8 cellular contexts compared by ENCODE assay signal in genomic region chr20:44211177-44212039, GRCh38. TPM values are rescaled to one million over a fixed set of nuclear protein-coding genes. Genes with fewer than 3 reads are reported as not detected.
DNase-seq lines count a peak whose midpoint lies in the region; ATAC-seq and TF ChIP-seq lines count a peak whose summit lies in the region.

No MANE protein-coding gene starts in this region.

- peak overlapping the region; percentile 81 for H3K4me3 ChIP-seq in epithelial cell of esophagus (ENCODE audit: low read length)
- peak overlapping the region; percentile 87 for H3K4me3 ChIP-seq in neural cell (ENCODE audit: low read length)

- DNase-seq in Calu3 = peak; percentile 29
- peak; percentile 18 for DNase-seq in HCEC 1CT
- DNase-seq in epithelial cell of esophagus (ENCODE audit: low read depth) = no peak
- no peak for DNase-seq in NCI-H226
- no peak for DNase-seq in NAMALWA (ENCODE audit: low spot score)

- peaks cover 41% of the 10 kb centered on the region for H3K36me3 Mint-ChIP-seq in Calu3 (ENCODE audit: insufficient read depth, unreplicated experiment)

- peak overlapping the region; percentile 90 for H3K4me3 Mint-ChIP-seq in Calu3 (ENCODE audit: low read depth, unreplicated experiment)

- H3K9me3 Mint-ChIP-seq in Calu3 (ENCODE audit: low read depth, unreplicated experiment) = no peaks in the 10 kb centered on the region

- peak overlapping the region; percentile 89 for H3K4me2 ChIP-seq in neural cell (ENCODE audit: low read length)

- H3K4me1 Mint-ChIP-seq in Calu3 (ENCODE audit: low read depth, unreplicated experiment) = peaks cover 39% of the 10 kb centered on the region

- no peak for TF ChIP-seq RAD21 in neural cell (conservative IDR thresholded peaks at IDR 0.05)

- no peaks in the 10 kb centered on the region for H3K9me3 ChIP-seq in neural cell (ENCODE audit: low read length)

- no peaks in the 10 kb centered on the region for H3K36me3 ChIP-seq in neural cell (ENCODE audit: insufficient read depth, low read length)

- H2AFZ ChIP-seq in neural cell (ENCODE audit: low read depth, low read length) = peak overlapping the region; percentile 71

- TSS peak; percentile 87 for BruUV-seq in Calu3 (replicated peaks; lab: Mats Ljungman, UMichigan)

- no peaks in the 10 kb centered on the region for H3K27me3 Mint-ChIP-seq in Calu3 (ENCODE audit: unreplicated experiment)

- H4K20me1 ChIP-seq in neural cell (ENCODE audit: insufficient read depth) = peaks cover 9% of the 10 kb centered on the region

- no peak for TF ChIP-seq EP300 in neural cell (conservative IDR thresholded peaks at IDR 0.05; ENCODE audit: poor library complexity, severe bottlenecking)

- peak; percentile 29 for ATAC-seq in SK-N-SH treated with all-trans-retinoic acid at 6 μM for 48 hours
- ATAC-seq in HG03565 (IDR thresholded peaks at IDR 0.05; ENCODE audit: unreplicated experiment) = no peak

- TF ChIP-seq CTCF in Calu3 (IDR thresholded peaks at IDR 0.05; ENCODE audit: unreplicated experiment) (no peak), epithelial cell of esophagus (IDR thresholded peaks at IDR 0.05; ENCODE audit: insufficient read depth, low read depth, low read length, missing control alignments) (no peak), neural cell (IDR thresholded peaks at IDR 0.05; ENCODE audit: poor library complexity, severe bottlenecking) (no peak)

- H3K9ac ChIP-seq in neural cell (ENCODE audit: low read length) = peak overlapping the region; percentile 88

- H3K27ac Mint-ChIP-seq in Calu3 (ENCODE audit: unreplicated experiment) = peak overlapping the region; percentile 94

- CTCF ChIA-PET in Calu3 (lab: Charles Lee) = interaction anchor here (0.7 to 2.0 kb wide), 2 partner anchors 94 to 196 kb away, joined by 3 to 4 read pairs; no protein-coding TSS in a partner anchor

- intact Hi-C loops in Calu3 (cut with micrococcal nuclease; ENCODE audit: unreplicated experiment) = loop anchor here (10.0 kb wide), 1 partner anchor 523 kb away; no protein-coding TSS in a partner anchor

- H3K9me2 ChIP-seq in neural cell (ENCODE audit: insufficient read depth, low read length) = no peaks in the 10 kb centered on the region

- H3F3A ChIP-seq in neural cell (ENCODE audit: insufficient read depth, low read length, poor library complexity, severe bottlenecking) = peaks cover 6% of the 10 kb centered on the region

- H3K27ac ChIP-seq in neural cell (ENCODE audit: low read length) = peak overlapping the region; percentile 94

- peaks cover 55% of the 10 kb centered on the region for H3K79me2 ChIP-seq in neural cell (replicated peaks; ENCODE audit: insufficient read depth, low read length)

- no peaks in the 10 kb centered on the region for H3K27me3 ChIP-seq in neural cell (ENCODE audit: insufficient read depth, low read depth, low read length)

TF ChIP-seq in SK-N-SH treated with all-trans-retinoic acid at 6 μM for 48 hours, 23 proteins besides CTCF, POLR2A, EP300 and RAD21:
- no peak for TF ChIP-seq ZNF565 (CRISPR knock-in tag; conservative IDR thresholded peaks at IDR 0.05; ENCODE audit: low read depth)
- no peak for TF ChIP-seq ZFP30 (CRISPR knock-in tag; IDR thresholded peaks at IDR 0.05)
- TF ChIP-seq CSRNP3 (CRISPR knock-in tag; IDR thresholded peaks at IDR 0.05) = no peak
TF ChIP-seq in SK-N-SH treated with all-trans-retinoic acid at 6 μM for 48 hours: peak in this region for 0.

TF ChIP-seq in neural cell, 6 proteins besides CTCF, POLR2A, EP300 and RAD21:
- no peak for TF ChIP-seq EZH2 (IDR thresholded peaks at IDR 0.05; ENCODE audit: borderline replicate concordance, insufficient read depth, low read length, poor library complexity, severe bottlenecking)
- no peak for TF ChIP-seq TAF1 (IDR thresholded peaks at IDR 0.05; ENCODE audit: low read depth)
- peak; percentile 25 for TF ChIP-seq SMC3 (conservative IDR thresholded peaks at IDR 0.05; ENCODE audit: poor library complexity)
- peak; percentile 19 for TF ChIP-seq REST (IDR thresholded peaks at IDR 0.05; ENCODE audit: borderline replicate concordance)
- TF ChIP-seq POLR2AphosphoS5 (IDR thresholded peaks at IDR 0.05) = peak; percentile 59
- peak; percentile 10 for TF ChIP-seq MXI1 (conservative IDR thresholded peaks at IDR 0.05; ENCODE audit: poor library complexity, severe bottlenecking)
TF ChIP-seq in neural cell: peak in this region for 4.

RNA-seq across cellular contexts. Expression of gene OSER1, which starts 0.8 kb away (rescaled TPM):
- 52.2 and 56.7 TPM in 2 replicates for total RNA-seq in Calu3 (2022)
- 43.9 and 51.0 TPM in 2 replicates for polyA plus RNA-seq in neural cell
- 52.6 and 63.6 TPM in 2 replicates for polyA minus RNA-seq in neural cell

RNA-seq across cellular contexts. Expression of gene JPH2, which starts 24.4 kb away (rescaled TPM):
- 0.50 and 0.59 TPM in 2 replicates for total RNA-seq in Calu3 (2022)
- not detected in 2 replicates for polyA plus RNA-seq in neural cell
- polyA minus RNA-seq in neural cell = not detected in 2 replicates

RNA-seq across cellular contexts. Expression of gene GDAP1L1, which starts 35.7 kb away (rescaled TPM):
- not detected in 2 replicates for total RNA-seq in Calu3 (2022)
- 216 and 243 TPM in 2 replicates for polyA plus RNA-seq in neural cell
- polyA minus RNA-seq in neural cell = 149 and 164 TPM in 2 replicates

Comparison
In these comparisons a context has a peak if more than half of its experiments do, and no peak if none do; other contexts are left out.
1. DNase-seq: peak in Calu3 (single experiment) and HCEC 1CT (single experiment); none in epithelial cell of esophagus (single experiment), NCI-H226 (single experiment) and NAMALWA (single experiment).